ENCODE assay signal across 1 cellular context in the genomic region with DNA sequence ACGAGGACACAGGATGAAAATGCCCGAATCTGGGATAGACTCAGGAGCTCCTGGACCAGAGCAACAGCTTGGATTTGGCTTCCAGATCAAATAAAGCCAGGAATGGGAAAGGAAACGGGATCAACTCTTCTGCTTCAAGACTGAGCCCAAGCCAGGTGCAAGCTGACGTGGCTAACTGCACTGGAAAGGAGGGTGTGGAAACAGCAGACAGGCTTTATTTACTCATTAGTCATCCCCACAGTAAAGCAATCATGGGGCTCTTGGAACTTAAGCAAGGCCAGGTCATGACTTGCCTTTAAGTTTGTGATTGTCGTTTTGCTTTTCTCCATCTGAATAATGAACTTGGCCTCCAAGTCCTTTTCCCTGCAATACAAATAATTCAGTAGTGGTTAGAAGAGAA.
TF ChIP-seq lines count a peak whose summit lies in the region.

No MANE protein-coding gene starts in this region.

TF ChIP-seq in HepG2, 621 proteins besides CTCF, POLR2A, EP300 and RAD21 (continued from another document and continues in another):
- TF ChIP-seq, protein P1, sequence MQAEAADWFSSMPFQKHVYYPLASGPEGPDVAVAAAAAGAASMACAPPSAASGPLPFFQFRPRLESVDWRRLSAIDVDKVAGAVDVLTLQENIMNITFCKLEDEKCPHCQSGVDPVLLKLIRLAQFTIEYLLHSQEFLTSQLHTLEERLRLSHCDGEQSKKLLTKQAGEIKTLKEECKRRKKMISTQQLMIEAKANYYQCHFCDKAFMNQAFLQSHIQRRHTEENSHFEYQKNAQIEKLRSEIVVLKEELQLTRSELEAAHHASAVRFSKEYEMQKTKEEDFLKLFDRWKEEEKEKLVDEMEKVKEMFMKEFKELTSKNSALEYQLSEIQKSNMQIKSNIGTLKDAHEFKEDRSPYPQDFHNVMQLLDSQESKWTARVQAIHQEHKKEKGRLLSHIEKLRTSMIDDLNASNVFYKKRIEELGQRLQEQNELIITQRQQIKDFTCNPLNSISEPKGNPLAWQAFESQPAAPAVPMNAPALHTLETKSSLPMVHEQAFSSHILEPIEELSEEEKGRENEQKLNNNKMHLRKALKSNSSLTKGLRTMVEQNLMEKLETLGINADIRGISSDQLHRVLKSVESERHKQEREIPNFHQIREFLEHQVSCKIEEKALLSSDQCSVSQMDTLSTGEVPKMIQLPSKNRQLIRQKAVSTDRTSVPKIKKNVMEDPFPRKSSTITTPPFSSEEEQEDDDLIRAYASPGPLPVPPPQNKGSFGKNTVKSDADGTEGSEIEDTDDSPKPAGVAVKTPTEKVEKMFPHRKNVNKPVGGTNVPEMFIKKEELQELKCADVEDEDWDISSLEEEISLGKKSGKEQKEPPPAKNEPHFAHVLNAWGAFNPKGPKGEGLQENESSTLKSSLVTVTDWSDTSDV (CRISPR knock-in tag; IDR thresholded peaks at IDR 0.05), result no peak
- TF ChIP-seq PCBP1 (IDR thresholded peaks at IDR 0.05; ENCODE audit: borderline replicate concordance, low read depth, low read length) (no peak), ZNF790 (CRISPR knock-in tag; IDR thresholded peaks at IDR 0.05; ENCODE audit: borderline replicate concordance) (no peak), MED13 (CRISPR knock-in tag; IDR thresholded peaks at IDR 0.05) (no peak), ZNF296 (CRISPR knock-in tag; conservative IDR thresholded peaks at IDR 0.05) (no peak), TRIM24 (CRISPR knock-in tag; IDR thresholded peaks at IDR 0.05) (no peak), FOXP1 (IDR thresholded peaks at IDR 0.05) (no peak), FOXP1 (CRISPR knock-in tag; IDR thresholded peaks at IDR 0.05) (peak; percentile 53; the same call in 1 of the 2 replicates), KLF13 (CRISPR knock-in tag; IDR thresholded peaks at IDR 0.05) (no peak), FOSL2 (CRISPR knock-in tag; IDR thresholded peaks at IDR 0.05) (peak; percentile 98), ZC3H4 (CRISPR knock-in tag; IDR thresholded peaks at IDR 0.05; ENCODE audit: borderline replicate concordance) (no peak), ZSCAN21 (CRISPR knock-in tag; IDR thresholded peaks at IDR 0.05; ENCODE audit: borderline replicate concordance) (no peak), PLRG1 (conservative IDR thresholded peaks at IDR 0.05) (no peak), JUNB (CRISPR knock-in tag; IDR thresholded peaks at IDR 0.05; ENCODE audit: borderline replicate concordance) (peak; percentile 64; the same call in 1 of the 2 replicates), ZNF773 (CRISPR knock-in tag; IDR thresholded peaks at IDR 0.05; ENCODE audit: borderline replicate concordance) (no peak), MEIS2 (CRISPR knock-in tag; IDR thresholded peaks at IDR 0.05) (0 out of 2 replicates have a peak, but pooled peaks have one; percentile 29), SCMH1 (CRISPR knock-in tag; IDR thresholded peaks at IDR 0.05; ENCODE audit: borderline replicate concordance) (no peak), POLR2G (IDR thresholded peaks at IDR 0.05; ENCODE audit: low read depth, low read length) (no peak), KLF15 (CRISPR knock-in tag; IDR thresholded peaks at IDR 0.05; ENCODE audit: borderline replicate concordance) (no peak), KAT8 (CRISPR knock-in tag; IDR thresholded peaks at IDR 0.05) (0 out of 2 replicates have a peak, but pooled peaks have one; percentile 53), PRPF4 (IDR thresholded peaks at IDR 0.05; ENCODE audit: low read depth, low read length, poor library complexity, severe bottlenecking) (no peak), ZNF292 (CRISPR knock-in tag; IDR thresholded peaks at IDR 0.05; ENCODE audit: borderline replicate concordance, low read depth) (no peak), DPF2 (CRISPR knock-in tag; IDR thresholded peaks at IDR 0.05; ENCODE audit: borderline replicate concordance, low read depth) (0 out of 2 replicates have a peak, but pooled peaks have one; percentile 27), ZNF24 (IDR thresholded peaks at IDR 0.05) (no peak), ATF7-NPFF (CRISPR knock-in tag; IDR thresholded peaks at IDR 0.05; ENCODE audit: low read depth) (no peak), GZF1 (CRISPR knock-in tag; IDR thresholded peaks at IDR 0.05) (no peak), ERF (CRISPR knock-in tag; IDR thresholded peaks at IDR 0.05) (0 out of 2 replicates have a peak, but pooled peaks have one; percentile 52), KDM6A (CRISPR knock-in tag; IDR thresholded peaks at IDR 0.05; ENCODE audit: low read depth) (no peak), ZNF451 (CRISPR knock-in tag; IDR thresholded peaks at IDR 0.05) (no peak), ZNF431 (CRISPR knock-in tag; IDR thresholded peaks at IDR 0.05; ENCODE audit: borderline replicate concordance, low read depth) (no peak), ZNF564 (CRISPR knock-in tag; IDR thresholded peaks at IDR 0.05) (no peak), ZNF101 (CRISPR knock-in tag; IDR thresholded peaks at IDR 0.05; ENCODE audit: borderline replicate concordance, low read depth) (no peak), TARDBP (CRISPR knock-in tag; IDR thresholded peaks at IDR 0.05) (no peak), ZNF136 (CRISPR knock-in tag; IDR thresholded peaks at IDR 0.05; ENCODE audit: low read depth) (no peak), POGZ (CRISPR knock-in tag; IDR thresholded peaks at IDR 0.05) (0 out of 2 replicates have a peak, but pooled peaks have one; percentile 13), ZFX (CRISPR knock-in tag; IDR thresholded peaks at IDR 0.05; ENCODE audit: low read depth) (0 out of 2 replicates have a peak, but pooled peaks have one; percentile 15), ZNF3 (CRISPR knock-in tag; IDR thresholded peaks at IDR 0.05) (no peak), SMAD3 (CRISPR knock-in tag; IDR thresholded peaks at IDR 0.05) (0 out of 2 replicates have a peak, but pooled peaks have one; percentile 36), CEBPG (CRISPR knock-in tag; IDR thresholded peaks at IDR 0.05) (peak; percentile 75), SIX4 (CRISPR knock-in tag; IDR thresholded peaks at IDR 0.05) (no peak), ZNF607 (CRISPR knock-in tag; IDR thresholded peaks at IDR 0.05; ENCODE audit: borderline replicate concordance) (no peak), ZNF441 (CRISPR knock-in tag; IDR thresholded peaks at IDR 0.05; ENCODE audit: borderline replicate concordance) (peak; percentile 65; the same call in 1 of the 2 replicates), TAF1 (CRISPR knock-in tag; IDR thresholded peaks at IDR 0.05) (no peak), KLF12 (CRISPR knock-in tag; IDR thresholded peaks at IDR 0.05; ENCODE audit: borderline replicate concordance) (no peak), ZNF615 (CRISPR knock-in tag; IDR thresholded peaks at IDR 0.05; ENCODE audit: borderline replicate concordance) (no peak), GATAD2A (CRISPR knock-in tag; IDR thresholded peaks at IDR 0.05) (0 out of 2 replicates have a peak, but pooled peaks have one; percentile 19), ZNF781 (CRISPR knock-in tag; IDR thresholded peaks at IDR 0.05; ENCODE audit: borderline replicate concordance, not compliant biosample characterization) (no peak), ZNF232 (CRISPR knock-in tag; IDR thresholded peaks at IDR 0.05; ENCODE audit: borderline replicate concordance) (no peak)
- TF ChIP-seq, protein P2, sequence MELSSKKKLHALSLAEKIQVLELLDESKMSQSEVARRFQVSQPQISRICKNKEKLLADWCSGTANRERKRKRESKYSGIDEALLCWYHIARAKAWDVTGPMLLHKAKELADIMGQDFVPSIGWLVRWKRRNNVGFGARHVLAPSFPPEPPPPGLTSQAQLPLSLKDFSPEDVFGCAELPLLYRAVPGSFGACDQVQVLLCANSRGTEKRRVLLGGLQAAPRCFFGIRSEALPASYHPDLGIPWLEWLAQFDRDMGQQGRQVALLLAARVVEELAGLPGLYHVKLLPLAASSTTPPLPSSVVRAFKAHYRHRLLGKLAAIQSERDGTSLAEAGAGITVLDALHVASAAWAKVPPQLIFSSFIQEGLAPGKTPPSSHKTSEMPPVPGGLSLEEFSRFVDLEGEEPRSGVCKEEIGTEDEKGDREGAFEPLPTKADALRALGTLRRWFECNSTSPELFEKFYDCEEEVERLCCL (CRISPR knock-in tag; IDR thresholded peaks at IDR 0.05; ENCODE audit: borderline replicate concordance), result no peak
- TF ChIP-seq, protein P3, sequence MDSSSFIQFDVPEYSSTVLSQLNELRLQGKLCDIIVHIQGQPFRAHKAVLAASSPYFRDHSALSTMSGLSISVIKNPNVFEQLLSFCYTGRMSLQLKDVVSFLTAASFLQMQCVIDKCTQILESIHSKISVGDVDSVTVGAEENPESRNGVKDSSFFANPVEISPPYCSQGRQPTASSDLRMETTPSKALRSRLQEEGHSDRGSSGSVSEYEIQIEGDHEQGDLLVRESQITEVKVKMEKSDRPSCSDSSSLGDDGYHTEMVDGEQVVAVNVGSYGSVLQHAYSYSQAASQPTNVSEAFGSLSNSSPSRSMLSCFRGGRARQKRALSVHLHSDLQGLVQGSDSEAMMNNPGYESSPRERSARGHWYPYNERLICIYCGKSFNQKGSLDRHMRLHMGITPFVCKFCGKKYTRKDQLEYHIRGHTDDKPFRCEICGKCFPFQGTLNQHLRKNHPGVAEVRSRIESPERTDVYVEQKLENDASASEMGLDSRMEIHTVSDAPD (CRISPR knock-in tag; IDR thresholded peaks at IDR 0.05), result no peak
- TF ChIP-seq, protein P4, sequence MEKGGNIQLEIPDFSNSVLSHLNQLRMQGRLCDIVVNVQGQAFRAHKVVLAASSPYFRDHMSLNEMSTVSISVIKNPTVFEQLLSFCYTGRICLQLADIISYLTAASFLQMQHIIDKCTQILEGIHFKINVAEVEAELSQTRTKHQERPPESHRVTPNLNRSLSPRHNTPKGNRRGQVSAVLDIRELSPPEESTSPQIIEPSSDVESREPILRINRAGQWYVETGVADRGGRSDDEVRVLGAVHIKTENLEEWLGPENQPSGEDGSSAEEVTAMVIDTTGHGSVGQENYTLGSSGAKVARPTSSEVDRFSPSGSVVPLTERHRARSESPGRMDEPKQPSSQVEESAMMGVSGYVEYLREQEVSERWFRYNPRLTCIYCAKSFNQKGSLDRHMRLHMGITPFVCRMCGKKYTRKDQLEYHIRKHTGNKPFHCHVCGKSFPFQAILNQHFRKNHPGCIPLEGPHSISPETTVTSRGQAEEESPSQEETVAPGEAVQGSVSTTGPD (CRISPR knock-in tag; IDR thresholded peaks at IDR 0.05), result no peak
- TF ChIP-seq, protein P5, sequence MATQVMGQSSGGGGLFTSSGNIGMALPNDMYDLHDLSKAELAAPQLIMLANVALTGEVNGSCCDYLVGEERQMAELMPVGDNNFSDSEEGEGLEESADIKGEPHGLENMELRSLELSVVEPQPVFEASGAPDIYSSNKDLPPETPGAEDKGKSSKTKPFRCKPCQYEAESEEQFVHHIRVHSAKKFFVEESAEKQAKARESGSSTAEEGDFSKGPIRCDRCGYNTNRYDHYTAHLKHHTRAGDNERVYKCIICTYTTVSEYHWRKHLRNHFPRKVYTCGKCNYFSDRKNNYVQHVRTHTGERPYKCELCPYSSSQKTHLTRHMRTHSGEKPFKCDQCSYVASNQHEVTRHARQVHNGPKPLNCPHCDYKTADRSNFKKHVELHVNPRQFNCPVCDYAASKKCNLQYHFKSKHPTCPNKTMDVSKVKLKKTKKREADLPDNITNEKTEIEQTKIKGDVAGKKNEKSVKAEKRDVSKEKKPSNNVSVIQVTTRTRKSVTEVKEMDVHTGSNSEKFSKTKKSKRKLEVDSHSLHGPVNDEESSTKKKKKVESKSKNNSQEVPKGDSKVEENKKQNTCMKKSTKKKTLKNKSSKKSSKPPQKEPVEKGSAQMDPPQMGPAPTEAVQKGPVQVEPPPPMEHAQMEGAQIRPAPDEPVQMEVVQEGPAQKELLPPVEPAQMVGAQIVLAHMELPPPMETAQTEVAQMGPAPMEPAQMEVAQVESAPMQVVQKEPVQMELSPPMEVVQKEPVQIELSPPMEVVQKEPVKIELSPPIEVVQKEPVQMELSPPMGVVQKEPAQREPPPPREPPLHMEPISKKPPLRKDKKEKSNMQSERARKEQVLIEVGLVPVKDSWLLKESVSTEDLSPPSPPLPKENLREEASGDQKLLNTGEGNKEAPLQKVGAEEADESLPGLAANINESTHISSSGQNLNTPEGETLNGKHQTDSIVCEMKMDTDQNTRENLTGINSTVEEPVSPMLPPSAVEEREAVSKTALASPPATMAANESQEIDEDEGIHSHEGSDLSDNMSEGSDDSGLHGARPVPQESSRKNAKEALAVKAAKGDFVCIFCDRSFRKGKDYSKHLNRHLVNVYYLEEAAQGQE (IDR thresholded peaks at IDR 0.05; ENCODE audit: borderline replicate concordance in 1 of 2, low read depth in 1 of 2, low read length in 2 of 2), result no peak
- TF ChIP-seq, protein P6, sequence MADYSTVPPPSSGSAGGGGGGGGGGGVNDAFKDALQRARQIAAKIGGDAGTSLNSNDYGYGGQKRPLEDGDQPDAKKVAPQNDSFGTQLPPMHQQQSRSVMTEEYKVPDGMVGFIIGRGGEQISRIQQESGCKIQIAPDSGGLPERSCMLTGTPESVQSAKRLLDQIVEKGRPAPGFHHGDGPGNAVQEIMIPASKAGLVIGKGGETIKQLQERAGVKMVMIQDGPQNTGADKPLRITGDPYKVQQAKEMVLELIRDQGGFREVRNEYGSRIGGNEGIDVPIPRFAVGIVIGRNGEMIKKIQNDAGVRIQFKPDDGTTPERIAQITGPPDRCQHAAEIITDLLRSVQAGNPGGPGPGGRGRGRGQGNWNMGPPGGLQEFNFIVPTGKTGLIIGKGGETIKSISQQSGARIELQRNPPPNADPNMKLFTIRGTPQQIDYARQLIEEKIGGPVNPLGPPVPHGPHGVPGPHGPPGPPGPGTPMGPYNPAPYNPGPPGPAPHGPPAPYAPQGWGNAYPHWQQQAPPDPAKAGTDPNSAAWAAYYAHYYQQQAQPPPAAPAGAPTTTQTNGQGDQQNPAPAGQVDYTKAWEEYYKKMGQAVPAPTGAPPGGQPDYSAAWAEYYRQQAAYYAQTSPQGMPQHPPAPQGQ (CRISPR knock-in tag; IDR thresholded peaks at IDR 0.05; ENCODE audit: borderline replicate concordance), result no peak
- TF ChIP-seq, protein P7, sequence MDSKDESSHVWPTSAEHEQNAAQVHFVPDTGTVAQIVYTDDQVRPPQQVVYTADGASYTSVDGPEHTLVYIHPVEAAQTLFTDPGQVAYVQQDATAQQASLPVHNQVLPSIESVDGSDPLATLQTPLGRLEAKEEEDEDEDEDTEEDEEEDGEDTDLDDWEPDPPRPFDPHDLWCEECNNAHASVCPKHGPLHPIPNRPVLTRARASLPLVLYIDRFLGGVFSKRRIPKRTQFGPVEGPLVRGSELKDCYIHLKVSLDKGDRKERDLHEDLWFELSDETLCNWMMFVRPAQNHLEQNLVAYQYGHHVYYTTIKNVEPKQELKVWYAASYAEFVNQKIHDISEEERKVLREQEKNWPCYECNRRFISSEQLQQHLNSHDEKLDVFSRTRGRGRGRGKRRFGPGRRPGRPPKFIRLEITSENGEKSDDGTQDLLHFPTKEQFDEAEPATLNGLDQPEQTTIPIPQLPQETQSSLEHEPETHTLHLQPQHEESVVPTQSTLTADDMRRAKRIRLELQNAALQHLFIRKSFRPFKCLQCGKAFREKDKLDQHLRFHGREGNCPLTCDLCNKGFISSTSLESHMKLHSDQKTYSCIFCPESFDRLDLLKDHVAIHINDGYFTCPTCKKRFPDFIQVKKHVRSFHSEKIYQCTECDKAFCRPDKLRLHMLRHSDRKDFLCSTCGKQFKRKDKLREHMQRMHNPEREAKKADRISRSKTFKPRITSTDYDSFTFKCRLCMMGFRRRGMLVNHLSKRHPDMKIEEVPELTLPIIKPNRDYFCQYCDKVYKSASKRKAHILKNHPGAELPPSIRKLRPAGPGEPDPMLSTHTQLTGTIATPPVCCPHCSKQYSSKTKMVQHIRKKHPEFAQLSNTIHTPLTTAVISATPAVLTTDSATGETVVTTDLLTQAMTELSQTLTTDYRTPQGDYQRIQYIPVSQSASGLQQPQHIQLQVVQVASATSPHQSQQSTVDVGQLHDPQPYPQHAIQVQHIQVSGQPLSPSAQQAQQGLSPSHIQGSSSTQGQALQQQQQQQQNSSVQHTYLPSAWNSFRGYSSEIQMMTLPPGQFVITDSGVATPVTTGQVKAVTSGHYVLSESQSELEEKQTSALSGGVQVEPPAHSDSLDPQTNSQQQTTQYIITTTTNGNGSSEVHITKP (CRISPR knock-in tag; IDR thresholded peaks at IDR 0.05; ENCODE audit: low read depth), result 0 out of 2 replicates have a peak, but pooled peaks have one; percentile 47
